Comparison of ENCODE assay signal across 22 cellular contexts in genomic region chr6:72974276-72974675, GRCh38.
DNase-seq lines count a peak whose midpoint lies in the region; ATAC-seq and TF ChIP-seq lines count a peak whose summit lies in the region.
"Had no signal": no experiment of that assay in that cellular context is flagged by ENCODE, and none has a peak within 500 bp of the region (broad histone marks: within the 10 kb centered on the region; RNA-seq: fewer than 3 reads in every experiment).

No MANE protein-coding gene starts in this region.

- peaks cover 61% of the 10 kb centered on the region for H3K4me1 Mint-ChIP-seq in nephron progenitor cell

- peak overlapping the region; percentile 97 for H3K27ac Mint-ChIP-seq in nephron progenitor cell
- H3K27ac Mint-ChIP-seq: activated naive CD8-positive, alpha-beta T cell treated with anti-CD3 and anti-CD28 coated beads, Interleukin-2, amount 10 ng/mL, durations not matched to agents 7 days and 5 days; CD8-positive, alpha-beta T cell; naive thymus-derived CD4-positive, alpha-beta T cell had no signal

- H3K36me3 Mint-ChIP-seq in nephron progenitor cell (ENCODE audit: low read depth): peaks cover 14% of the 10 kb centered on the region

- peak; percentile 15 to 74 (median 72) for DNase-seq in NCI-H1417 (lab: John Stamatoyannopoulos, UW)
- no peak for DNase-seq in NCI-H1417 treated with DMSO at 0.1 percent for 48 hours (lab: John Stamatoyannopoulos, UW)
- DNase-seq in NCI-H1105 treated with DMSO at 0.1 percent for 48 hours (lab: John Stamatoyannopoulos, UW): peak; percentile 98
- DNase-seq in NCI-H524 (lab: John Stamatoyannopoulos, UW): peak; percentile 10 to 57
- DNase-seq in nephron progenitor cell: no peak
- no peak for DNase-seq in cerebellar nuclear complex (lab: John Stamatoyannopoulos, UW)
- no peak for DNase-seq in T1000 (lab: John Stamatoyannopoulos, UW)
- DNase-seq: activated CD4-positive, alpha-beta T cell treated with anti-CD3 and anti-CD28 coated beads, Interleukin-2, amount 50 U/mL, for 48 hours; activated effector memory CD4-positive, alpha-beta T cell treated with Interleukin-2 at 50 U/mL for 16 hours; activated naive CD8-positive, alpha-beta T cell treated with anti-CD3 and anti-CD28 coated beads, Interleukin-2, amount 10 ng/mL, durations not matched to agents 7 days and 5 days; AML-193; CD8-positive, alpha-beta T cell; dorsolateral prefrontal cortex; H7; left ventricle myocardium inferior; naive thymus-derived CD4-positive, alpha-beta T cell; NCI-H82; OCI-M1; SW 1271; upper lobe of left lung had no signal

- no peak for TF ChIP-seq CTCF in nephron progenitor cell (IDR thresholded peaks at IDR 0.05)

- H3K4me3 Mint-ChIP-seq in nephron progenitor cell: no peak overlapping the region
- H3K4me3 Mint-ChIP-seq: activated naive CD8-positive, alpha-beta T cell treated with anti-CD3 and anti-CD28 coated beads, Interleukin-2, amount 10 ng/mL, durations not matched to agents 7 days and 5 days; CD8-positive, alpha-beta T cell; naive thymus-derived CD4-positive, alpha-beta T cell had no signal

- peaks cover 21% of the 10 kb centered on the region for H3K9me3 Mint-ChIP-seq in nephron progenitor cell

- ATAC-seq in GM21528 (IDR thresholded peaks at IDR 0.05; ENCODE audit: low FRiP score, unreplicated experiment): no peak
- ATAC-seq: CD8-positive, alpha-beta T cell; GM12878; naive thymus-derived CD4-positive, alpha-beta T cell had no signal

- no peaks in the 10 kb centered on the region for H3K27me3 Mint-ChIP-seq in nephron progenitor cell (ENCODE audit: low read depth, poor library complexity)
- H3K27me3 Mint-ChIP-seq: activated naive CD8-positive, alpha-beta T cell treated with anti-CD3 and anti-CD28 coated beads, Interleukin-2, amount 10 ng/mL, durations not matched to agents 7 days and 5 days; naive thymus-derived CD4-positive, alpha-beta T cell had no signal

Comparison
In these comparisons a context has a peak if more than half of its experiments do, and no peak if none do; other contexts are left out.
1. DNase-seq: peak in NCI-H1417 (3 of 3), NCI-H1105 treated with DMSO at 0.1 percent for 48 hours (single experiment) and NCI-H524 (2 of 2); none in NCI-H1417 treated with DMSO at 0.1 percent for 48 hours (single experiment), nephron progenitor cell (single experiment), cerebellar nuclear complex (0 of 2) and T1000 (single experiment).